8 cellular contexts compared by ENCODE assay signal in the genomic region with DNA sequence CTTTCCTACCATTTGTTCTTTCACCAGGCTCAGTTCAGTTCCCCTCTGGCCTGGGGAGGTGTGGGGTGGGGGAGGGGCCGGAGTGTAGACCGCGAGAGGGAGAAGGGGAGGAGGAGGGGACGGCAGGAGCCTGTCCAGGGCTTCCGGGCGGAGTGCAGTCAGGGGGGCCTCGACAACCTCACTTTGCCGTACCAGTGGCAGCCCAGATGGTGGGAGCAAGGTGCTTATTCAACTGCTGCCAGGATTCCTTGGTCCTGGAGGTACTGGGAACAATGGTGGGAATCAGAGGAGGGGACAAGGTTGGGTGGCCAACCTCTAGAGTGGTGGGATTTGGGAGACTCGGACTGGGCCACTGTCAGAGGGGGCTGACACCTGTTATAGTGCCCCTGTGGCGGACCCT. TPM values are rescaled to one million over a fixed set of nuclear protein-coding genes. Genes with fewer than 3 reads are reported as not detected.
DNase-seq lines count a peak whose midpoint lies in the region; ATAC-seq, FAIRE-seq and TF ChIP-seq lines count a peak whose summit lies in the region.

No MANE protein-coding gene starts in this region.

- FAIRE-seq in keratinocyte (lab: Jason Lieb, UNC) = no peak
- FAIRE-seq in frontal cortex (lab: Jason Lieb, UNC) = no peak

- no peaks in the 10 kb centered on the region for H3K9me1 ChIP-seq in keratinocyte (ENCODE audit: control insufficient read depth, extremely low read depth, insufficient read depth, low read length)

- H3K36me3 ChIP-seq in keratinocyte (ENCODE audit: control insufficient read depth in 2 of 2, extremely low read depth in 1 of 2, insufficient read depth in 2 of 2, low read length in 2 of 2) (no peaks in the 10 kb centered on the region), stomach (no peaks in the 10 kb centered on the region)

- peak overlapping the region; percentile 70 for H3K9ac ChIP-seq in keratinocyte (ENCODE audit: control insufficient read depth, extremely low read depth, insufficient read depth, low read length)

- peak; percentile 25 for DNase-seq in SKM-1 treated with dmso at 0.1 percent for 144 hours (lab: John Stamatoyannopoulos, UW; ENCODE audit: unreplicated experiment)
- DNase-seq in SKM-1 (lab: John Stamatoyannopoulos, UW; ENCODE audit: unreplicated experiment) = no peak
- DNase-seq in activated naive CD8-positive, alpha-beta T cell treated with anti-CD3 and anti-CD28 coated beads for 36 hours = no peak
- DNase-seq in keratinocyte (ENCODE audit: low read depth, low spot score) = no peak
- DNase-seq in stomach = no peak
- no peak for DNase-seq in frontal cortex (ENCODE audit: low spot score in 2 of 2)
- DNase-seq in ACHN = no peak

- peaks cover 5% of the 10 kb centered on the region for H3K4me1 Mint-ChIP-seq in activated naive CD8-positive, alpha-beta T cell treated with anti-CD3 and anti-CD28 coated beads for 36 hours

- H3K27me3 ChIP-seq in keratinocyte (ENCODE audit: control insufficient read depth, extremely low read depth, insufficient read depth, low read length) (no peaks in the 10 kb centered on the region), stomach (no peaks in the 10 kb centered on the region)

- H3K27ac Mint-ChIP-seq in activated naive CD8-positive, alpha-beta T cell treated with anti-CD3 and anti-CD28 coated beads for 36 hours = no peak overlapping the region

- H3K9me3 ChIP-seq in keratinocyte (ENCODE audit: control insufficient read depth, low read depth, low read length) (no peaks in the 10 kb centered on the region), stomach (no peaks in the 10 kb centered on the region)

- no peaks in the 10 kb centered on the region for H4K20me1 ChIP-seq in keratinocyte (ENCODE audit: control insufficient read depth, extremely low read depth, insufficient read depth, low read length)

- no peaks in the 10 kb centered on the region for H3K79me2 ChIP-seq in keratinocyte (ENCODE audit: control insufficient read depth, insufficient read depth, low read length)

- H3K4me3 ChIP-seq in keratinocyte (ENCODE audit: control insufficient read depth in 2 of 3, extremely low read depth in 1 of 3, insufficient read depth in 2 of 3, low read depth in 1 of 3, low read length in 3 of 3) (peak overlapping the region in 2 of 3 experiments; percentile 25 to 70), stomach (peak overlapping the region; percentile 77 to 92 (median 88))

- H3K27ac ChIP-seq in keratinocyte (ENCODE audit: control insufficient read depth, insufficient read depth, low read length) (no peak overlapping the region), stomach (peak overlapping the region in 1 of 5 donors; percentile 83)

- H3K4me1 ChIP-seq in keratinocyte (ENCODE audit: control insufficient read depth, extremely low read depth, insufficient read depth, low read length) (peaks cover 11% of the 10 kb centered on the region), stomach (peaks cover 19 to 34% (median 26%) of the 10 kb centered on the region in 4 donors)

- no peak for TF ChIP-seq POLR2A in stomach (IDR thresholded peaks at IDR 0.05)

- no peaks in the 10 kb centered on the region for H3K9me3 Mint-ChIP-seq in activated naive CD8-positive, alpha-beta T cell treated with anti-CD3 and anti-CD28 coated beads for 36 hours

- in situ Hi-C loops in ACHN (cut with HindIII; ENCODE audit: low pct_ligation_motif_present, low pct_unique_long_range_greater_than_20kb, low sequenced_read_pairs) = no loop called here

- H3K4me2 ChIP-seq in keratinocyte (ENCODE audit: control insufficient read depth, extremely low read depth, insufficient read depth, low read depth, low read length) = peak overlapping the region; percentile 90

- dilution Hi-C loops in keratinocyte (cut with MboI; ENCODE audit: extremely low pct_ligation_motif_present, low sequenced_read_pairs) = no loop called here

- H3K36me3 Mint-ChIP-seq in activated naive CD8-positive, alpha-beta T cell treated with anti-CD3 and anti-CD28 coated beads for 36 hours = no peaks in the 10 kb centered on the region

- intact Hi-C loops in stomach (cut with DNase I; ENCODE audit: low total_unique reads) = loop anchor here (10.0 kb wide), 1 partner anchor 80 kb away; the partner anchor contains the start of genes PCSK7 and RNF214

- no peak for TF ChIP-seq EP300 in stomach (IDR thresholded peaks at IDR 0.05)

- H3K4me3 Mint-ChIP-seq in activated naive CD8-positive, alpha-beta T cell treated with anti-CD3 and anti-CD28 coated beads for 36 hours = peak overlapping the region; percentile 43

- WGBS in stomach, 5 donors = 9 to 32% (median 27%) methylated on average over 10 of the region's 10 CpGs

- peaks cover 41% of the 10 kb centered on the region for H3K27me3 Mint-ChIP-seq in activated naive CD8-positive, alpha-beta T cell treated with anti-CD3 and anti-CD28 coated beads for 36 hours

- no peak overlapping the region for H2AFZ ChIP-seq in keratinocyte (ENCODE audit: control insufficient read depth, low read length)

- TF ChIP-seq CTCF in keratinocyte (optimal IDR thresholded peaks at IDR 0.05 in 1 of 3, IDR thresholded peaks at IDR 0.05 in 1 of 3, conservative IDR thresholded peaks at IDR 0.05 in 1 of 3; ENCODE audit: extremely low read depth in 1 of 3, insufficient read depth in 2 of 3, low read length in 3 of 3) (no peak), stomach (IDR thresholded peaks at IDR 0.05) (no peak)

- no peak for ATAC-seq in HG03521 (IDR thresholded peaks at IDR 0.05; ENCODE audit: unreplicated experiment)

RNA-seq across cellular contexts. Expression of gene BACE1, which starts 1.2 kb away (rescaled TPM):
- 1 to 10 TPM in 1 of 2 experiments, under 1 TPM in 1; 0.90 to 1.2 TPM for total RNA-seq in activated naive CD8-positive, alpha-beta T cell treated with anti-CD3 and anti-CD28 coated beads for 36 hours
- polyA plus RNA-seq in keratinocyte = 7.4 to 15.1 TPM (median 8.5 TPM) in 3 replicates
- 5.8 TPM for polyA plus RNA-seq in keratinocyte (2011; ENCODE audit: low read depth)
- polyA plus RNA-seq in keratinocyte (2011; cell fraction: cytosol; rRNA removed) = 9.1 and 11.1 TPM in 2 replicates
- 14.8 and 18.0 TPM in 2 replicates for polyA plus RNA-seq in keratinocyte (2011; cell fraction: nucleus; rRNA removed)
- polyA plus RNA-seq in keratinocyte (2012; ENCODE audit: low replicate concordance) = 10.1 and 12.2 TPM in 2 replicates
- 26.7 to 55.4 TPM (median 27.6 TPM) in 3 replicates for polyA minus RNA-seq in keratinocyte
- 9.0 TPM for polyA minus RNA-seq in keratinocyte (2011; cell fraction: cytosol; rRNA and poly(A)+ RNA removed)
- 7.0 and 12.9 TPM in 2 replicates for polyA minus RNA-seq in keratinocyte (2011; cell fraction: nucleus; rRNA and poly(A)+ RNA removed)
- total RNA-seq in stomach = 10 to 100 TPM; 12.8 to 21.1 (median 16.4) TPM
- 1 to 10 TPM; 3.3 to 6.0 (median 4.4) TPM for polyA plus RNA-seq in stomach
- 21.2 TPM for total RNA-seq in frontal cortex

RNA-seq across cellular contexts. Expression of gene CEP164, which starts 12.8 kb away (rescaled TPM):
- total RNA-seq in activated naive CD8-positive, alpha-beta T cell treated with anti-CD3 and anti-CD28 coated beads for 36 hours = 10 to 100 TPM; 24.8 to 28.3 TPM
- 14.9 to 16.6 TPM (median 15.1 TPM) in 3 replicates for polyA plus RNA-seq in keratinocyte
- polyA plus RNA-seq in keratinocyte (2011; ENCODE audit: low read depth) = 13.7 TPM
- 7.7 and 9.6 TPM in 2 replicates for polyA plus RNA-seq in keratinocyte (2011; cell fraction: cytosol; rRNA removed)
- polyA plus RNA-seq in keratinocyte (2011; cell fraction: nucleus; rRNA removed) = 53.5 and 66.3 TPM in 2 replicates
- polyA plus RNA-seq in keratinocyte (2012; ENCODE audit: low replicate concordance) = 16.9 and 18.3 TPM in 2 replicates
- polyA minus RNA-seq in keratinocyte = 18.2 to 30.3 TPM (median 24.9 TPM) in 3 replicates
- 11.7 TPM for polyA minus RNA-seq in keratinocyte (2011; cell fraction: cytosol; rRNA and poly(A)+ RNA removed)
- polyA minus RNA-seq in keratinocyte (2011; cell fraction: nucleus; rRNA and poly(A)+ RNA removed) = 20.0 and 32.3 TPM in 2 replicates
- total RNA-seq in stomach = 10 to 100 TPM; 11.7 to 40.9 (median 26.1) TPM
- 10 to 100 TPM in 2 of 3 donors, 1 to 10 TPM in 1; 9.5 to 18.6 (median 12.0) TPM for polyA plus RNA-seq in stomach
- 15.1 TPM for total RNA-seq in frontal cortex

RNA-seq across cellular contexts. Expression of gene BACE1-AS, which starts 23.7 kb away (rescaled TPM):
- total RNA-seq in activated naive CD8-positive, alpha-beta T cell treated with anti-CD3 and anti-CD28 coated beads for 36 hours = 1 to 10 TPM; 3.1 to 3.8 TPM
- polyA plus RNA-seq in keratinocyte (2.2 to 3.6 TPM (median 2.3 TPM) in 3 replicates), stomach (1 to 10 TPM; 1.5 to 8.0 (median 2.9) TPM)
- 0.50 TPM for polyA plus RNA-seq in keratinocyte (2011; ENCODE audit: low read depth)
- 2.2 and 3.3 TPM in 2 replicates for polyA plus RNA-seq in keratinocyte (2011; cell fraction: cytosol; rRNA removed)
- polyA plus RNA-seq in keratinocyte (2011; cell fraction: nucleus; rRNA removed) = 9.0 and 10.7 TPM in 2 replicates
- polyA plus RNA-seq in keratinocyte (2012; ENCODE audit: low replicate concordance) = 1.6 and 3.8 TPM in 2 replicates
- polyA minus RNA-seq in keratinocyte = 5.3 to 7.6 TPM (median 7.5 TPM) in 3 replicates
- 1.7 TPM for polyA minus RNA-seq in keratinocyte (2011; cell fraction: cytosol; rRNA and poly(A)+ RNA removed)
- polyA minus RNA-seq in keratinocyte (2011; cell fraction: nucleus; rRNA and poly(A)+ RNA removed) = 3.1 and 6.8 TPM in 2 replicates
- total RNA-seq in stomach (1 to 10 TPM; 1.8 to 7.6 (median 5.5) TPM), frontal cortex (3.7 TPM)

Comparison
In these comparisons a context has a peak if more than half of its experiments do, and no peak if none do; other contexts are left out.
1. RNA of gene BACE1, which starts 1.2 kb away (total RNA-seq): 21.2 TPM in frontal cortex (single experiment) and 12.8 to 21.1 TPM in stomach; 0.90 to 1.2 TPM in activated naive CD8-positive, alpha-beta T cell treated with anti-CD3 and anti-CD28 coated beads for 36 hours; every median in the first group is over 4 times any median in the second.